In genomic region chr2:55268907-55269611, GRCh38 we compare ENCODE assay signal across 1 cellular context.
A peak's percentile ranks its signal among the peaks of the same experiment; 100 is the strongest.
TF ChIP-seq lines count a peak whose summit lies in the region.

Gene MTIF2, minus strand, starts transcription at chr2:55269231. Its CDS starts 5,373 bp downstream, at chr2:55263858.

TF ChIP-seq in GM12878, 131 proteins besides CTCF, POLR2A, EP300 and RAD21 (continued from another document and continues in another):
- TF ChIP-seq PRDM15 (CRISPR knock-in tag; IDR thresholded peaks at IDR 0.05), result no peak
- no peak for TF ChIP-seq CBX3 (IDR thresholded peaks at IDR 0.05; ENCODE audit: borderline replicate concordance, low read depth)
- TF ChIP-seq EGR1 (IDR thresholded peaks at IDR 0.05; ENCODE audit: borderline replicate concordance in 1 of 2, low read depth in 2 of 2, low read length in 2 of 2), result peak; percentile 61 to 84; a peak in 2 of 3 replicates
- TF ChIP-seq HSF1 (IDR thresholded peaks at IDR 0.05; ENCODE audit: low read depth, low read length), result 0 out of 2 replicates have a peak, but pooled peaks have one; percentile 52
- TF ChIP-seq FOXK2 (IDR thresholded peaks at IDR 0.05), result peak; percentile 47; the same call in 1 of the 2 replicates
- peak; percentile 75 for TF ChIP-seq SP1 (IDR thresholded peaks at IDR 0.05; ENCODE audit: low read depth, low read length)
- TF ChIP-seq NFYA (IDR thresholded peaks at IDR 0.05; ENCODE audit: borderline replicate concordance, low read depth, low read length), result no peak
- 0 out of 2 replicates have a peak, but pooled peaks have one; percentile 65 for TF ChIP-seq GATAD2B (conservative IDR thresholded peaks at IDR 0.05; ENCODE audit: low read depth)
- TF ChIP-seq HDAC6 (IDR thresholded peaks at IDR 0.05; ENCODE audit: unreplicated experiment), result no peak
- TF ChIP-seq JUND (IDR thresholded peaks at IDR 0.05; ENCODE audit: low read depth, low read length), result no peak
- peak; percentile 100 for TF ChIP-seq GABPA (IDR thresholded peaks at IDR 0.05; ENCODE audit: low read depth)
- TF ChIP-seq SMC3 (IDR thresholded peaks at IDR 0.05; ENCODE audit: borderline replicate concordance, low read length), result no peak
- 0 out of 2 replicates have a peak, but pooled peaks have one; percentile 8 for TF ChIP-seq CEBPZ (IDR thresholded peaks at IDR 0.05; ENCODE audit: low read depth, low read length)
- TF ChIP-seq TCF3 (IDR thresholded peaks at IDR 0.05; ENCODE audit: borderline replicate concordance, insufficient read depth, low read depth, low read length), result peak; percentile 49; the same call in 1 of the 2 replicates
- TF ChIP-seq ZBTB33 (IDR thresholded peaks at IDR 0.05), result no peak
- 0 out of 2 replicates have a peak, but pooled peaks have one; percentile 43 for TF ChIP-seq REST (IDR thresholded peaks at IDR 0.05; ENCODE audit: low read depth, low read length)
- no peak for TF ChIP-seq IRF3 (IDR thresholded peaks at IDR 0.05)
- peak; percentile 90 for TF ChIP-seq RUNX3 (IDR thresholded peaks at IDR 0.05; ENCODE audit: low read length)
- TF ChIP-seq ELK1 (IDR thresholded peaks at IDR 0.05; ENCODE audit: low read depth, low read length), result peak; percentile 91
- no peak; the same call in 1 of the 2 replicates for TF ChIP-seq ZNF384 (IDR thresholded peaks at IDR 0.05; ENCODE audit: borderline replicate concordance, low read depth, low read length)
- TF ChIP-seq ATF2 (IDR thresholded peaks at IDR 0.05; ENCODE audit: low read length), result peak; percentile 68; the same call in 1 of the 2 replicates
- TF ChIP-seq MYB (IDR thresholded peaks at IDR 0.05; ENCODE audit: borderline replicate concordance, low read depth, low read length), result no peak
- no peak for TF ChIP-seq KDM1A (IDR thresholded peaks at IDR 0.05; ENCODE audit: borderline replicate concordance)
- TF ChIP-seq USF2 (IDR thresholded peaks at IDR 0.05; ENCODE audit: borderline replicate concordance, low read depth, low read length), result no peak
- TF ChIP-seq SMARCA5 (IDR thresholded peaks at IDR 0.05), result peak; percentile 79; the same call in 1 of the 2 replicates
- peak; percentile 99 for TF ChIP-seq ZBTB40 (IDR thresholded peaks at IDR 0.05; ENCODE audit: borderline replicate concordance)
- TF ChIP-seq SIX5 (IDR thresholded peaks at IDR 0.05; ENCODE audit: low read depth, low read length, severe bottlenecking), result peak; percentile 74
- peak; percentile 87 for TF ChIP-seq RELA (IDR thresholded peaks at IDR 0.05; ENCODE audit: borderline replicate concordance, partially characterized antibody)
